Comparison of ENCODE assay signal across 8 cellular contexts in genomic region chrX:23782455-23782854, GRCh38. TPM values are rescaled to one million over a fixed set of nuclear protein-coding genes. Genes with fewer than 3 reads are reported as not detected.
DNase-seq lines count a peak whose midpoint lies in the region; ATAC-seq and TF ChIP-seq lines count a peak whose summit lies in the region.

No MANE protein-coding gene starts in this region.

- no peaks in the 10 kb centered on the region for H3K27me3 Mint-ChIP-seq in activated CD8-positive, alpha-beta memory T cell treated with anti-CD3 and anti-CD28 coated beads, Interleukin-2, amount 10 ng/mL, durations not matched to agents 7 days and 5 days

- TF ChIP-seq CTCF in WERI-Rb-1 (IDR thresholded peaks at IDR 0.05; ENCODE audit: low read depth, low read length) (no peak), stomach (IDR thresholded peaks at IDR 0.05) (no peak)

- H3K4me3 ChIP-seq in WERI-Rb-1 (ENCODE audit: low read depth, low read length) (peak overlapping the region; percentile 29; the same call in 1 of the 2 replicates), stomach (peak overlapping the region in 2 of 4 donors; percentile 54 to 57)

- H3K27me3 ChIP-seq in WERI-Rb-1 (ENCODE audit: insufficient read depth, low read depth, severe bottlenecking) (no peaks in the 10 kb centered on the region), stomach (no peaks in the 10 kb centered on the region)

- DNase-seq in activated CD8-positive, alpha-beta memory T cell treated with anti-CD3 and anti-CD28 coated beads, Interleukin-2, amount 10 ng/mL, durations not matched to agents 7 days and 5 days = no peak
- DNase-seq in activated CD8-positive, alpha-beta memory T cell treated with anti-CD3 and anti-CD28 coated beads, Interleukin-2, amount 50 U/mL, for 48 hours = no peak
- DNase-seq in WERI-Rb-1 (no peak), iris pigment epithelial cell (ENCODE audit: low read depth) (peak; percentile 37), stomach (no peak)

- CTCF ChIA-PET in activated CD8-positive, alpha-beta memory T cell treated with anti-CD3 and anti-CD28 coated beads, Interleukin-2, amount 10 ng/mL, durations not matched to agents 7 days and 5 days (lab: Charles Lee) = interaction anchor here (0.9 to 2.7 kb wide), 14 partner anchors 9 to 272 kb away, joined by 3 to 36 read pairs (median 5); partner anchors contain the start of gene EIF2S3

- peaks cover 25% of the 10 kb centered on the region for H3K36me3 Mint-ChIP-seq in activated CD8-positive, alpha-beta memory T cell treated with anti-CD3 and anti-CD28 coated beads, Interleukin-2, amount 10 ng/mL, durations not matched to agents 7 days and 5 days

- no peaks in the 10 kb centered on the region for H3K36me3 ChIP-seq in WERI-Rb-1
- peaks cover 3 to 18% (median 10%) of the 10 kb centered on the region in 4 donors for H3K36me3 ChIP-seq in stomach

- TF ChIP-seq EP300 in stomach (IDR thresholded peaks at IDR 0.05) = no peak

- ATAC-seq in activated CD8-positive, alpha-beta memory T cell treated with anti-CD3 and anti-CD28 coated beads, Interleukin-2, amount 10 ng/mL, durations not matched to agents 7 days and 5 days = no peak
- ATAC-seq in GM18517 (IDR thresholded peaks at IDR 0.05; ENCODE audit: unreplicated experiment) (no peak), HG02973 (IDR thresholded peaks at IDR 0.05; ENCODE audit: unreplicated experiment) (no peak), HG03196 (IDR thresholded peaks at IDR 0.05; ENCODE audit: unreplicated experiment) (no peak)

- 38 to 59% (median 42%) methylated on average over 6 of the region's 6 CpGs for WGBS in stomach, 5 donors

- TF ChIP-seq POLR2A in stomach (IDR thresholded peaks at IDR 0.05) = no peak

- no peaks in the 10 kb centered on the region for H3K9me3 ChIP-seq in WERI-Rb-1 (ENCODE audit: severe bottlenecking)
- H3K9me3 ChIP-seq in stomach = no peaks in the 10 kb centered on the region

- peaks cover 33% of the 10 kb centered on the region for H3K4me1 Mint-ChIP-seq in activated CD8-positive, alpha-beta memory T cell treated with anti-CD3 and anti-CD28 coated beads, Interleukin-2, amount 10 ng/mL, durations not matched to agents 7 days and 5 days

- intact Hi-C loops in stomach (cut with DNase I; ENCODE audit: low total_unique reads) = no loop called here

- H3K4me3 Mint-ChIP-seq in activated CD8-positive, alpha-beta memory T cell treated with anti-CD3 and anti-CD28 coated beads, Interleukin-2, amount 10 ng/mL, durations not matched to agents 7 days and 5 days = peak overlapping the region; percentile 92

- no peak overlapping the region for H3K27ac ChIP-seq in WERI-Rb-1
- H3K27ac ChIP-seq in stomach = peak overlapping the region in 4 of 5 donors; percentile 64 to 96 (median 94)

- peak overlapping the region; percentile 97 for H3K27ac Mint-ChIP-seq in activated CD8-positive, alpha-beta memory T cell treated with anti-CD3 and anti-CD28 coated beads, Interleukin-2, amount 10 ng/mL, durations not matched to agents 7 days and 5 days

- H3K9me3 Mint-ChIP-seq in activated CD8-positive, alpha-beta memory T cell treated with anti-CD3 and anti-CD28 coated beads, Interleukin-2, amount 10 ng/mL, durations not matched to agents 7 days and 5 days (ENCODE audit: low read depth) = no peaks in the 10 kb centered on the region

- peaks cover 0 to 7% (median 2%) of the 10 kb centered on the region in 4 donors for H3K4me1 ChIP-seq in stomach

RNA-seq across cellular contexts. Expression of gene SAT1, which starts 0.5 kb away (rescaled TPM):
- total RNA-seq in activated CD8-positive, alpha-beta memory T cell treated with anti-CD3 and anti-CD28 coated beads, Interleukin-2, amount 10 ng/mL, durations not matched to agents 7 days and 5 days = 100 to 1,000 TPM in 1 of 2 experiments, 10 to 100 TPM in 1; 96.1 to 204 TPM
- total RNA-seq in stomach = 1,000 to 10,000 TPM in 3 of 5 donors, 100 to 1,000 TPM in 2; 499 to 2,157 (median 1,041) TPM
- polyA plus RNA-seq in stomach = 1,000 to 10,000 TPM in 2 of 3 donors, 100 to 1,000 TPM in 1; 685 to 1,477 (median 1,023) TPM

RNA-seq across cellular contexts. Expression of gene ACOT9, which starts 39.4 kb away (rescaled TPM):
- total RNA-seq in activated CD8-positive, alpha-beta memory T cell treated with anti-CD3 and anti-CD28 coated beads, Interleukin-2, amount 10 ng/mL, durations not matched to agents 7 days and 5 days = 10 to 100 TPM; 37.7 to 49.0 TPM
- total RNA-seq in stomach = 10 to 100 TPM in 4 of 5 donors, 1 to 10 TPM in 1; 5.4 to 62.6 (median 24.9) TPM
- 10 to 100 TPM; 18.5 to 27.8 (median 21.6) TPM for polyA plus RNA-seq in stomach
